Comparison of ENCODE assay signal across 14 cellular contexts in genomic region chr2:199469514-199470360, GRCh38. TPM values are rescaled to one million over a fixed set of nuclear protein-coding genes. Genes with fewer than 3 reads are reported as not detected.
A peak's percentile ranks its signal among the peaks of the same experiment; 100 is the strongest.
DNase-seq lines count a peak whose midpoint lies in the region; ATAC-seq and TF ChIP-seq lines count a peak whose summit lies in the region.
"Had no signal": no experiment of that assay in that cellular context is flagged by ENCODE, and none has a peak within 500 bp of the region (broad histone marks: within the 10 kb centered on the region; RNA-seq: fewer than 3 reads in every experiment).

No MANE protein-coding gene starts in this region.

- H3K27me3 ChIP-seq in hepatocyte (peaks cover 98% of the 10 kb centered on the region), uterus (peaks cover 14 to 72% of the 10 kb centered on the region in 2 donors)

- peaks cover 88% of the 10 kb centered on the region for H3K27me3 Mint-ChIP-seq in IgD-negative memory B cell
- peaks cover 95% of the 10 kb centered on the region for H3K27me3 Mint-ChIP-seq in osteocyte (ENCODE audit: unreplicated experiment)

- no peak for TF ChIP-seq CTCF in GM13977 (IDR thresholded peaks at IDR 0.05; ENCODE audit: extremely low read depth, insufficient read depth, missing control alignments)
- no peak for TF ChIP-seq CTCF in hepatocyte (IDR thresholded peaks at IDR 0.05; ENCODE audit: poor library complexity)
- no peak for TF ChIP-seq CTCF in osteocyte (IDR thresholded peaks at IDR 0.05)
- TF ChIP-seq CTCF in uterus (IDR thresholded peaks at IDR 0.05), result no peak

- H3K4me1 ChIP-seq in hepatocyte (ENCODE audit: insufficient read depth) (peaks cover 15% of the 10 kb centered on the region), uterus (no peaks in the 10 kb centered on the region)

- peaks cover 2 to 14% (median 8%) of the 10 kb centered on the region in 3 donors for H3K9me3 Mint-ChIP-seq in IgD-negative memory B cell
- H3K9me3 Mint-ChIP-seq in osteocyte (ENCODE audit: unreplicated experiment), result no peaks in the 10 kb centered on the region

- TF ChIP-seq POLR2A in uterus (IDR thresholded peaks at IDR 0.05), result no peak

- no peaks in the 10 kb centered on the region for H4K20me1 ChIP-seq in hepatocyte (ENCODE audit: insufficient read depth, poor library complexity, severe bottlenecking)

- no peaks in the 10 kb centered on the region for H3K36me3 ChIP-seq in hepatocyte (replicated peaks; ENCODE audit: insufficient read depth, low read depth)
- H3K36me3 ChIP-seq in uterus, result no peaks in the 10 kb centered on the region
- H3K36me3 ChIP-seq: BLaER1 treated with 17β-estradiol and CSF1 and Interleukin-3, amounts not matched to agents 10 nM and 100 nM; pancreas had no signal

- H2AFZ ChIP-seq in hepatocyte, result no peak overlapping the region

- no peaks in the 10 kb centered on the region for H3K79me2 ChIP-seq in hepatocyte

- no peak for ATAC-seq in GM19328 (IDR thresholded peaks at IDR 0.05; ENCODE audit: unreplicated experiment)
- ATAC-seq: GM12878 had no signal

- no peaks in the 10 kb centered on the region for H3K9me2 ChIP-seq in hepatocyte (replicated peaks; ENCODE audit: insufficient read depth)

- DNase-seq in GM13977 (ENCODE audit: low spot score) (peak; percentile 19), hepatocyte (ENCODE audit: low spot score) (no peak), osteocyte (ENCODE audit: extremely low spot score, unreplicated experiment) (no peak), superior temporal gyrus (ENCODE audit: extremely low spot score) (no peak), uterus (no peak)
- DNase-seq: activated B cell treated with CpG ODN at 0.5 μM for 24 hours; NCI-H774; stimulated activated CD4-positive, alpha-beta T cell treated with anti-CD3 and anti-CD28 coated beads, Interleukin-12 subunit alpha, Interleukin-12 subunit beta, amount 100 ng/mL, for 4 hours; SW 1271 had no signal

- H3K4me1 Mint-ChIP-seq in IgD-negative memory B cell, result peaks cover 3 to 10% (median 7%) of the 10 kb centered on the region in 3 donors
- peaks cover 34% of the 10 kb centered on the region for H3K4me1 Mint-ChIP-seq in osteocyte (ENCODE audit: unreplicated experiment)

- in situ Hi-C loops in GM13977 (cut with MboI; ENCODE audit: low pct_unique_long_range_greater_than_20kb, low sequenced_read_pairs, unreplicated experiment), result no loop called here

- H3K9me3 ChIP-seq in hepatocyte (ENCODE audit: low read depth), result no peaks in the 10 kb centered on the region
- H3K9me3 ChIP-seq in uterus, result no peaks in the 10 kb centered on the region
- H3K9me3 ChIP-seq: pancreas had no signal

- H3K36me3 Mint-ChIP-seq in IgD-negative memory B cell (no peaks in the 10 kb centered on the region), osteocyte (ENCODE audit: unreplicated experiment) (peaks cover 2% of the 10 kb centered on the region)

- intact Hi-C loops in uterus (cut with DNase I; ENCODE audit: low total_unique reads), result no loop called here

- H3K4me3 Mint-ChIP-seq in IgD-negative memory B cell (peak overlapping the region in 1 of 4 donors; percentile 39), osteocyte (ENCODE audit: unreplicated experiment) (peak overlapping the region; percentile 64)
- H3K4me3 Mint-ChIP-seq: activated B cell treated with CpG ODN at 0.5 μM for 24 hours had no signal

- H3K4me3 ChIP-seq in hepatocyte, result no peak overlapping the region
- H3K4me3 ChIP-seq in uterus, result no peak overlapping the region
- H3K4me3 ChIP-seq: GM12878 had no signal

- peak overlapping the region; percentile 90 for H3K4me2 ChIP-seq in hepatocyte
- H3K4me2 ChIP-seq: BLaER1 treated with 17β-estradiol and CSF1 and Interleukin-3, amounts not matched to agents 10 nM and 100 nM had no signal

- H3K27ac Mint-ChIP-seq in IgD-negative memory B cell, result peak overlapping the region; percentile 16 to 64 (median 56)
- no peak overlapping the region for H3K27ac Mint-ChIP-seq in osteocyte (ENCODE audit: unreplicated experiment)
- H3K27ac Mint-ChIP-seq: activated B cell treated with CpG ODN at 0.5 μM for 24 hours had no signal

- WGBS in hepatocyte (ENCODE audit: low lambda C conversion rate, missing lambda C conversion rate), result 9% methylated on average over 24 of the region's 30 CpGs

- H3K27ac ChIP-seq in hepatocyte (no peak overlapping the region), uterus (no peak overlapping the region)
- H3K27ac ChIP-seq: BLaER1 treated with 17β-estradiol and CSF1 and Interleukin-3, amounts not matched to agents 10 nM and 100 nM; pancreas had no signal

RNA-seq across cellular contexts. Expression of gene SATB2, which starts 12.0 kb away (rescaled TPM):
- not detected for polyA plus RNA-seq in IgD-negative memory B cell
- total RNA-seq in hepatocyte, result 7.7 and 8.7 TPM in 2 replicates
- polyA plus RNA-seq in hepatocyte, result 1.9 and 2.7 TPM in 2 replicates
- total RNA-seq in osteocyte, result 11.6 and 12.8 TPM in 2 replicates
- total RNA-seq in uterus, result 1 to 10 TPM; 1.0 to 8.8 (median 5.0) TPM
